1 cellular context compared by ENCODE assay signal in the genomic region with DNA sequence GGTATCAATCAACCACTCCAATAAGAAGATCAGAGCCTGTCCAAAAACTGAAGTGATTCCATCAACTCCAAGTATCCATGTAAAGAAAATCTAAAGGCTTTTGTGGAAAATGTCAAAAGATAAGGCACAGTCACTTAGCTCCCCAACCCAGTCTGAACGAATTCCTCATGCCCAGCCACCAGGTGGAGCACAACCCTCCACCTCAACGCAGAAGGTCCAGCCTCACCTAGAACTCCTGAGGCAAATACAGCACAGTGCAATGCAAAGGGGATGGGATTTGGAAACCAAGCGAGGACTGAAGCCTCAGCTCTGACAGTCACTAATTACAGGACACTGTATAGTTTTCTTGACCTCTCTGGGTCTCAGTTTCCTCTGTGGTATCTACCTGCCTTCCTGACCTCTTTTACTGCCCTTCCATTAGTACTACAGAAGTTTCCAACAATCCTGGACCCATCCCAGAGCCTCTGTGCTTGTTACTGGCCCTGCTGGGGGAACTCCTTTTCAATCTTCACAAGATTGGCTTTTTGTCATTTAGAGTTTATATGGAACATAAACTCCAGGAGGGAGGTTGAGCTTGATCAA.
A peak's percentile ranks its signal among the peaks of the same experiment; 100 is the strongest.
TF ChIP-seq lines count a peak whose summit lies in the region.

No MANE protein-coding gene starts in this region.

TF ChIP-seq in H1, 55 proteins besides CTCF, POLR2A, EP300 and RAD21:
- TF ChIP-seq JUN (IDR thresholded peaks at IDR 0.05; ENCODE audit: low read depth, low read length) (no peak), TEAD4 (IDR thresholded peaks at IDR 0.05; ENCODE audit: low read depth, low read length) (peak; percentile 59; the same call in 1 of the 2 replicates), TCF12 (IDR thresholded peaks at IDR 0.05; ENCODE audit: low read depth, low read length) (no peak), BACH1 (IDR thresholded peaks at IDR 0.05; ENCODE audit: low read length) (no peak), SIN3A (conservative IDR thresholded peaks at IDR 0.05 in 1 of 2, IDR thresholded peaks at IDR 0.05 in 1 of 2; ENCODE audit: low read depth in 1 of 2, low read length in 2 of 2) (peak in 1 of 2 experiments; percentile 57; a peak in 1 of 4 replicates)
- TF ChIP-seq, protein P1, sequence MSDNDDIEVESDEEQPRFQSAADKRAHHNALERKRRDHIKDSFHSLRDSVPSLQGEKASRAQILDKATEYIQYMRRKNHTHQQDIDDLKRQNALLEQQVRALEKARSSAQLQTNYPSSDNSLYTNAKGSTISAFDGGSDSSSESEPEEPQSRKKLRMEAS (IDR thresholded peaks at IDR 0.05) = no peak
